Comparison of ENCODE assay signal across 27 cellular contexts in genomic region chr6:120632975-120633374, GRCh38.
"Had no signal": no experiment of that assay in that cellular context is flagged by ENCODE, and none has a peak within 500 bp of the region (broad histone marks: within the 10 kb centered on the region; RNA-seq: fewer than 3 reads in every experiment).

No MANE protein-coding gene starts in this region.

- FAIRE-seq: urothelium cell line had no signal

- H3K4me1 ChIP-seq: stomach, suprapubic skin, testis, thyroid gland, tibial artery, tibial nerve, transverse colon, upper lobe of left lung, upper lobe of right lung, uterus, vagina had no signal

- ATAC-seq: stimulated activated effector memory CD8-positive, alpha-beta T cell treated with anti-CD3 and anti-CD28 coated beads, Interleukin-12 subunit alpha, Interleukin-12 subunit beta, amount 100 ng/mL, for 72 hours; stimulated activated memory B cell treated with anti-CD40 and anti-IgM and Interleukin-4, amounts not matched to agents 10 μg/mL and 1 μg/mL and 100 μg/mL, for 72 hours; stimulated activated naive B cell treated with anti-CD40 and anti-IgM and Interleukin-4, amounts not matched to agents 10 μg/mL and 1 μg/mL and 100 μg/mL, for 72 hours; stimulated activated naive CD8-positive, alpha-beta T cell treated with anti-CD3 and anti-CD28 coated beads, Interleukin-15, amount 100 ng/mL, for 72 hours; stimulated activated naive CD8-positive, alpha-beta T cell treated with anti-CD3 and anti-CD28 coated beads, Interleukin-15, Interleukin-2, amounts not matched to agents 100 U/mL and 50 U/mL, for 24 hours; upper lobe of right lung had no signal

- H3K36me3 ChIP-seq: stomach, suprapubic skin, thoracic aorta, thyroid gland, tibial artery, tibial nerve, transverse colon, upper lobe of left lung, upper lobe of right lung, uterus, vagina had no signal

- H3K4me3 ChIP-seq: stomach, suprapubic skin, testis, thoracic aorta, thyroid gland, tibial artery, tibial nerve, transverse colon, upper lobe of left lung, upper lobe of right lung, uterus, vagina had no signal

- DNase-seq: stimulated activated CD4-positive, alpha-beta T cell treated with anti-CD3 and anti-CD28 coated beads, Interleukin-2, amount 100 ng/mL, for 48 hours; stimulated activated CD4-positive, alpha-beta T cell treated with anti-CD3 and anti-CD28 coated beads, Interleukin-4, amount 100 ng/mL, for 1 hour; stimulated activated CD4-positive, alpha-beta T cell treated with anti-CD3 and anti-CD28 coated beads, Interleukin-4, amount 100 ng/mL, for 24 hours; stimulated activated CD4-positive, alpha-beta T cell treated with anti-CD3 and anti-CD28 coated beads, Interleukin-4, amount 100 ng/mL, for 4 hours; stimulated activated CD8-positive, alpha-beta memory T cell treated with anti-CD3 and anti-CD28 coated beads, Interleukin-4, amount 100 ng/mL, for 48 hours; stimulated activated naive B cell treated with anti-CD40 and anti-IgM and Interleukin-4, amounts not matched to agents 10 μg/mL and 1 μg/mL and 100 μg/mL, for 72 hours; stimulated activated naive CD4-positive, alpha-beta T cell; stimulated activated naive CD4-positive, alpha-beta T cell treated with Interleukin-2 at 50 U/mL for 16 hours; stimulated activated naive CD8-positive, alpha-beta T cell treated with anti-CD3 and anti-CD28 coated beads, Interleukin-15, amount 100 ng/mL, for 72 hours; stimulated activated naive CD8-positive, alpha-beta T cell treated with anti-CD3 and anti-CD28 coated beads, Interleukin-15, Interleukin-2, amounts not matched to agents 100 U/mL and 50 U/mL, for 24 hours; stomach; substantia nigra; testis; thyroid gland; tibial artery; transverse colon; trophoblast cell; upper lobe of left lung; upper lobe of right lung; uterus had no signal

- H3K27ac ChIP-seq: stomach, suprapubic skin, testis, thoracic aorta, thyroid gland, tibial artery, tibial nerve, transverse colon, upper lobe of left lung, upper lobe of right lung, uterus, vagina had no signal

- H3K27me3 ChIP-seq: stomach, suprapubic skin, testis, thyroid gland, tibial artery, tibial nerve, transverse colon, upper lobe of left lung, upper lobe of right lung, uterus, vagina had no signal

- H3K9me3 ChIP-seq: suprapubic skin, testis, thoracic aorta, thyroid gland, tibial artery, transverse colon, upper lobe of left lung, upper lobe of right lung, uterus, vagina had no signal
